Comparison of ENCODE assay signal across 7 cellular contexts in the genomic region with DNA sequence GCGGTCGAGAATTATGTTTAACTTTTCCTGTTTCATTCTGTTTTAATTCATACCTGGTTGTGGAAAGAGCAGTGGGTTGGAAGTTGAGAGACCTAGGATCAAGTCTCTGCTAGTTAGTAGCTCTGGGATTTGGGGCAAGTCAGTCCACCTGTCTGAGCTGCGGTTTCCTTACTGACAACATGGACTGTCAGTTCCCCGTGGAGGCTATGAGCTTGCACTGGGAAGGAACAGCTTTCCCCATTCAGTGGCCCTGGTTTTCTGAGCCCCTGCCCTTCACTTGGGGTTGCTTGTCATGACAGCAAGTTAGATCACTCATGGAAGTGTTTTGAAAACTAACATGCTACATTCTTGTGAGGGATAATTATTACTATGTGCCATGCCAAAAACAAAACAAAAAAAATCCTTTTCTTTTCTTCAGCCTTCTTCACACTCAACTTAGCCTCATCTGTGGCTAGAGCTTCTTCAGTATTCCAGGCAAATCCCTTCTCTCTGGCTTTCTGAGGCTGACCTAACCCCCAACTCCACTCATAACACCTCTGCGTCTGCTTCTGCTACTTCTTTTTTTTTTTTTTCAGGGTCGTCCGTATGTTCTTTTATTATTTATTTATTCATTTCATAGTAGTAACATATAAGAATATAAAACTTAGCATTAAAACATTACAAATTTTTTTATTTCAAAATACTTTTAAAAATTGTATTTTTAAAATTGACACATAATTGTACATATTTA. TPM values are rescaled to one million over a fixed set of nuclear protein-coding genes. Genes with fewer than 3 reads are reported as not detected.
DNase-seq lines count a peak whose midpoint lies in the region; ATAC-seq and TF ChIP-seq lines count a peak whose summit lies in the region.

No MANE protein-coding gene starts in this region.

- H2BK5ac ChIP-seq in IMR-90 (ENCODE audit: low read depth, low read length, poor library complexity, severe bottlenecking) = peak overlapping the region; percentile 76

- peak overlapping the region; percentile 96 for H3K56ac ChIP-seq in IMR-90 (ENCODE audit: extremely low read depth, insufficient read depth, low read length)

- TF ChIP-seq CTCF in IMR-90 (conservative IDR thresholded peaks at IDR 0.05; ENCODE audit: low read depth, low read length) (no peak), WI38 (IDR thresholded peaks at IDR 0.05; ENCODE audit: low read depth, low read length) (no peak), thoracic aorta (IDR thresholded peaks at IDR 0.05) (no peak)

- H3K27me3 ChIP-seq in IMR-90 (ENCODE audit: control insufficient read depth, insufficient read depth, low read length) = no peaks in the 10 kb centered on the region
- no peaks in the 10 kb centered on the region for H3K27me3 ChIP-seq in thoracic aorta (replicated peaks; ENCODE audit: insufficient read depth)
- no peaks in the 10 kb centered on the region for H3K27me3 ChIP-seq in HAP-1 (ENCODE audit: low read depth)

- in situ Hi-C loops in IMR-90 (cut with MboI; ENCODE audit: low sequenced_read_pairs) (no loop called here), HAP-1 (cut with MboI; ENCODE audit: low sequenced_read_pairs) (no loop called here)

- H3K4me3 ChIP-seq in IMR-90 (ENCODE audit: insufficient read depth, low read depth, low read length) = no peak overlapping the region
- peak overlapping the region; percentile 17 for H3K4me3 ChIP-seq in WI38 (ENCODE audit: low read depth, low read length)
- peak overlapping the region; percentile 15 for H3K4me3 ChIP-seq in thoracic aorta
- no peak overlapping the region for H3K4me3 ChIP-seq in HAP-1

- H3K36me3 ChIP-seq in IMR-90 (ENCODE audit: control insufficient read depth, insufficient read depth, low read length) (no peaks in the 10 kb centered on the region), thoracic aorta (no peaks in the 10 kb centered on the region), HAP-1 (replicated peaks) (no peaks in the 10 kb centered on the region)

- H3K9ac ChIP-seq in IMR-90 (ENCODE audit: low read depth, low read length) = peak overlapping the region; percentile 74

- TF ChIP-seq POLR2A in IMR-90 (IDR thresholded peaks at IDR 0.05; ENCODE audit: low read depth, low read length) = no peak

- peak overlapping the region; percentile 74 for H4K5ac ChIP-seq in IMR-90 (ENCODE audit: low read depth, low read length)

- intact Hi-C loops in IMR-90 (cut with micrococcal nuclease) = loop anchor here (2.0 kb wide), 1 partner anchor 30 kb away; no protein-coding TSS in a partner anchor

- H3K4me2 ChIP-seq in IMR-90 (ENCODE audit: low read depth, low read length) = peak overlapping the region; percentile 71

- peak overlapping the region; percentile 4 for H2AFZ ChIP-seq in IMR-90 (replicated peaks; ENCODE audit: low read length, poor library complexity)

- peak overlapping the region; percentile 47 for H3K14ac ChIP-seq in IMR-90 (replicated peaks; ENCODE audit: low read depth, low read length)

- DNase-seq in IMR-90 = peak; percentile 57
- DNase-seq in hepatic stellate cell (ENCODE audit: low spot score) = peak; percentile 19
- no peak for DNase-seq in thoracic aorta (ENCODE audit: low spot score)
- DNase-seq in HAP-1 (ENCODE audit: low spot score in 2 of 2) = no peak

- ATAC-seq in IMR-90 (ENCODE audit: low read depth) (peak; percentile 6), thoracic aorta (ENCODE audit: insufficient number of reproducible peaks, low FRiP score, low read depth) (no peak), GM21619 (IDR thresholded peaks at IDR 0.05; ENCODE audit: unreplicated experiment) (no peak), HG02885 (IDR thresholded peaks at IDR 0.05; ENCODE audit: poor library complexity, unreplicated experiment) (no peak)

- H2BK20ac ChIP-seq in IMR-90 (ENCODE audit: low read depth, low read length) = peak overlapping the region; percentile 94

- H3K18ac ChIP-seq in IMR-90 (ENCODE audit: low read depth, low read length) = peak overlapping the region; percentile 83

- no peaks in the 10 kb centered on the region for H3K9me3 ChIP-seq in IMR-90 (ENCODE audit: control insufficient read depth, insufficient read depth, low read length)
- no peaks in the 10 kb centered on the region for H3K9me3 ChIP-seq in thoracic aorta
- H3K9me3 ChIP-seq in HAP-1 = no peaks in the 10 kb centered on the region

- TF ChIP-seq RAD21 in IMR-90 (IDR thresholded peaks at IDR 0.05; ENCODE audit: low read length) = no peak

- H3K23ac ChIP-seq in IMR-90 (ENCODE audit: low read depth, low read length) = peak overlapping the region; percentile 47

- dilution Hi-C loops in IMR-90 (cut with HindIII; ENCODE audit: low sequenced_read_pairs, unreplicated experiment) = no loop called here

- H4K20me1 ChIP-seq in IMR-90 (ENCODE audit: insufficient read depth, low read length) = peaks cover 6% of the 10 kb centered on the region; the same call in 1 of the 2 replicates

- H3K4ac ChIP-seq in IMR-90 (ENCODE audit: low read depth, low read length) = peak overlapping the region; percentile 94

- H3K27ac ChIP-seq in IMR-90 (ENCODE audit: insufficient read depth, low read length) (peak overlapping the region; percentile 90), thoracic aorta (peak overlapping the region; percentile 96)

- H2BK120ac ChIP-seq in IMR-90 (ENCODE audit: low read depth, low read length) = peak overlapping the region; percentile 91

- POLR2A ChIA-PET in IMR-90 (lab: Charles Lee; ENCODE audit: unreplicated experiment) = interaction anchor here (0.5 to 1.9 kb wide), 4 partner anchors 9 to 212 kb away, joined by 3 to 6 read pairs (median 3); partner anchors contain the start of gene EIF4G2

- H3K9me1 ChIP-seq in IMR-90 (ENCODE audit: insufficient read depth, low read length) = peaks cover 21% of the 10 kb centered on the region

- peaks cover 0 to 21% of the 10 kb centered on the region in 2 experiments; a peak in 2 of 4 replicates for H3K79me1 ChIP-seq in IMR-90 (ENCODE audit: low read depth in 1 of 2, low read length in 2 of 2)

- H2BK15ac ChIP-seq in IMR-90 (ENCODE audit: low read depth, low read length) = peak overlapping the region; percentile 85

- H2AK5ac ChIP-seq in IMR-90 (ENCODE audit: low read depth, low read length) = peak overlapping the region; percentile 90

- H3K4me1 ChIP-seq in IMR-90 (ENCODE audit: control insufficient read depth, insufficient read depth, low read length) (peaks cover 24% of the 10 kb centered on the region), thoracic aorta (ENCODE audit: control insufficient read depth in 1 of 2, low read depth in 2 of 2) (peaks cover 19 to 39% of the 10 kb centered on the region in 2 donors), HAP-1 (peaks cover 11% of the 10 kb centered on the region)

- CTCF ChIA-PET in IMR-90 (lab: Yijun Ruan, JAX) = interaction anchor here (0.8 to 1.7 kb wide), 6 partner anchors 21 to 92 kb away, joined by 3 to 8 read pairs (median 3); partner anchors contain the start of gene EIF4G2

- BruUV-seq in IMR-90 (replicated peaks; lab: Mats Ljungman, UMichigan) = no TSS peak

- peak overlapping the region; percentile 86 for H4K91ac ChIP-seq in IMR-90 (ENCODE audit: insufficient read depth, low read depth, low read length)

- no peak overlapping the region for H2AK9ac ChIP-seq in IMR-90 (replicated peaks; ENCODE audit: low read depth, low read length, poor library complexity)

- peak overlapping the region; percentile 80 to 84 for H4K8ac ChIP-seq in IMR-90 (ENCODE audit: low read depth in 2 of 2, low read length in 2 of 2)

- whole genome bisulfite sequencing in IMR-90 (ENCODE audit: extremely low coverage in 2 of 2, insufficient read length in 1 of 2), 2 experiments = no CpG with 5 or more reads among the region's 7 CpGs

TF ChIP-seq in IMR-90, 13 proteins besides CTCF, POLR2A, EP300 and RAD21:
- no peak for TF ChIP-seq RCOR1 (IDR thresholded peaks at IDR 0.05; ENCODE audit: insufficient replicate concordance, low read length)
- TF ChIP-seq SMC3 (IDR thresholded peaks at IDR 0.05; ENCODE audit: low read depth, low read length) = no peak
- no peak for TF ChIP-seq ELK1 (IDR thresholded peaks at IDR 0.05; ENCODE audit: borderline replicate concordance, low read depth, low read length)
- TF ChIP-seq MXI1 (IDR thresholded peaks at IDR 0.05; ENCODE audit: borderline replicate concordance, low read depth, low read length) = no peak
- no peak for TF ChIP-seq NFE2L2 (IDR thresholded peaks at IDR 0.05; ENCODE audit: low read depth, low read length)
- TF ChIP-seq MAFK (IDR thresholded peaks at IDR 0.05; ENCODE audit: low read depth, low read length) = no peak
- TF ChIP-seq FOS (IDR thresholded peaks at IDR 0.05; ENCODE audit: low read depth, low read length) = no peak
- TF ChIP-seq CHD1 (IDR thresholded peaks at IDR 0.05; ENCODE audit: low read depth, low read length) = no peak
- no peak for TF ChIP-seq RFX5 (IDR thresholded peaks at IDR 0.05; ENCODE audit: low read depth, low read length)
- TF ChIP-seq CEBPB (IDR thresholded peaks at IDR 0.05; ENCODE audit: low read depth, low read length) = no peak
- TF ChIP-seq BHLHE40 (IDR thresholded peaks at IDR 0.05; ENCODE audit: low read depth, low read length) = no peak
- no peak for TF ChIP-seq MAZ (IDR thresholded peaks at IDR 0.05; ENCODE audit: borderline replicate concordance, low read depth, low read length)
- TF ChIP-seq USF2 (IDR thresholded peaks at IDR 0.05; ENCODE audit: low read depth, low read length) = no peak

RNA-seq across cellular contexts. Expression of gene ZBED5, which starts 43.0 kb away (rescaled TPM):
- total RNA-seq in IMR-90 (2012; rRNA removed) (30.8 and 35.6 TPM in 2 replicates), thoracic aorta (10 to 100 TPM; 37.4 to 39.7 TPM)
- 26.1 and 28.2 TPM in 2 replicates for polyA plus RNA-seq in IMR-90 (2012; rRNA removed)
- polyA plus RNA-seq in IMR-90 (2012; cell fraction: cytosol; rRNA removed) = 2.9 and 6.5 TPM in 2 replicates
- 9.6 and 84.5 TPM in 2 replicates for polyA plus RNA-seq in IMR-90 (2012; cell fraction: nucleus; rRNA removed; ENCODE audit: low replicate concordance)

Comparison
In these comparisons a context has a peak if more than half of its experiments do, and no peak if none do; other contexts are left out.
1. DNase-seq: peak in IMR-90 (single experiment) and hepatic stellate cell (single experiment); none in thoracic aorta (single experiment) and HAP-1 (0 of 2).
2. H3K4me3 ChIP-seq: peak in WI38 (single experiment) and thoracic aorta (single experiment); none in IMR-90 (single experiment) and HAP-1 (single experiment).